Comparison of ENCODE assay signal across 8 cellular contexts in the genomic region with DNA sequence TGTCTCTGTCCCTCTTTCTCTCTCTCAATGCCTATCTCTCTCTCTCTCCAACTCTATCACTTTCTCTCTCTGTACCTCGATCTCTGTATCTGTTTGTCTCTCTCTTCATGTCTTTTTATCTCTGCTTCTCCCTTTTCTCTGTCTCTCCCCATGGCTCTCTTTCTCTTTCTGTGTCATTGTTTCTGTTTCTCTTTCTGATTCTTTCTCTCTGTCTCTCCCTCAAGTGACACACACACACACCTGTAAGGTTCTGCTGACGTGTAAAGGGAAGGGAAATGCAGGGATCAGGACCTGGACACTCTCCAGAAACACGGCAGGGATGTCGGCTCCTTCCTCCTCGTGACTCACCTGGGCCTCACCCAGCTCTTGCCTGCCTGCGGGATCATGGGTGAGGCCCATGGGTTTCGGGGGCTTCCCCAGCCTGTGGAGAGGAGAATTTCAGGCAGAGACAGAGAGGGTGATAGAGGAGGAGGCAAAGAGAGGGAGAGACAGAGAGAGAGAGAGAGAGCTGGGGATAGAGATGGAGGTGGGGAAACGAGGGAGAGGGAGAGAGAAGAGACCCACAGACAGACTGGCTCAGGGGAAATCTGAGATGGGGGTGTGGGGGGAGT. TPM values are rescaled to one million over a fixed set of nuclear protein-coding genes. Genes with fewer than 3 reads are reported as not detected.
DNase-seq lines count a peak whose midpoint lies in the region; ATAC-seq, FAIRE-seq and TF ChIP-seq lines count a peak whose summit lies in the region.

No MANE protein-coding gene starts in this region.

- FAIRE-seq in kidney (lab: Jason Lieb, UNC): no peak

- no peaks in the 10 kb centered on the region for H3K9me3 ChIP-seq in kidney (ENCODE audit: control insufficient read depth in 1 of 2, low read length in 2 of 2)

- ATAC-seq in GM21423 (IDR thresholded peaks at IDR 0.05; ENCODE audit: unreplicated experiment): peak; percentile 42
- no peak for ATAC-seq in HG03469 (IDR thresholded peaks at IDR 0.05; ENCODE audit: unreplicated experiment)
- no peak for ATAC-seq in HG03095 (IDR thresholded peaks at IDR 0.05; ENCODE audit: unreplicated experiment)

- peak overlapping the region; percentile 50 for H3K4me3 Mint-ChIP-seq in T-helper 1 cell treated with Interleukin-12 subunit alpha and Interleukin-12 subunit beta and Interleukin-4 antibody, amounts not matched to agents 30 μg/mL and 1 μg/mL, for 36 hours

- no peak for TF ChIP-seq CTCF in kidney (IDR thresholded peaks at IDR 0.05; ENCODE audit: borderline replicate concordance, extremely low read depth, insufficient read depth)

- DNase-seq in ACHN (peak; percentile 45), kidney (peak; percentile 89), germinal center (ENCODE audit: low spot score) (no peak), NCI-H510A (lab: John Stamatoyannopoulos, UW) (no peak)

- peaks cover 6% of the 10 kb centered on the region for H3K27me3 Mint-ChIP-seq in T-helper 1 cell treated with Interleukin-12 subunit alpha and Interleukin-12 subunit beta and Interleukin-4 antibody, amounts not matched to agents 30 μg/mL and 1 μg/mL, for 36 hours (ENCODE audit: low read depth)

- no peaks in the 10 kb centered on the region for H3K36me3 Mint-ChIP-seq in T-helper 1 cell treated with Interleukin-12 subunit alpha and Interleukin-12 subunit beta and Interleukin-4 antibody, amounts not matched to agents 30 μg/mL and 1 μg/mL, for 36 hours (ENCODE audit: low read depth)

- peak overlapping the region; percentile 84 for H3K27ac Mint-ChIP-seq in T-helper 1 cell treated with Interleukin-12 subunit alpha and Interleukin-12 subunit beta and Interleukin-4 antibody, amounts not matched to agents 30 μg/mL and 1 μg/mL, for 36 hours

- no peaks in the 10 kb centered on the region for H3K4me1 ChIP-seq in kidney (ENCODE audit: control insufficient read depth in 1 of 2, insufficient read depth in 1 of 2, low read depth in 1 of 2, low read length in 2 of 2)

- no peak overlapping the region for H3K9ac ChIP-seq in kidney (ENCODE audit: low read length in 2 of 2)

- in situ Hi-C loops in ACHN (cut with HindIII; ENCODE audit: low pct_ligation_motif_present, low pct_unique_long_range_greater_than_20kb, low sequenced_read_pairs): no loop called here

- no peak overlapping the region for H3K4me3 ChIP-seq in kidney (ENCODE audit: low read length in 2 of 2)

- H3K36me3 ChIP-seq in kidney (ENCODE audit: control insufficient read depth in 1 of 2, insufficient read depth in 2 of 2, low read length in 2 of 2): no peaks in the 10 kb centered on the region

- H3K27ac ChIP-seq in kidney (ENCODE audit: low read depth in 2 of 2, low read length in 2 of 2): no peak overlapping the region

- H3K4me1 Mint-ChIP-seq in T-helper 1 cell treated with Interleukin-12 subunit alpha and Interleukin-12 subunit beta and Interleukin-4 antibody, amounts not matched to agents 30 μg/mL and 1 μg/mL, for 36 hours (ENCODE audit: low read depth): peaks cover 13% of the 10 kb centered on the region

- H3K9me3 Mint-ChIP-seq in T-helper 1 cell treated with Interleukin-12 subunit alpha and Interleukin-12 subunit beta and Interleukin-4 antibody, amounts not matched to agents 30 μg/mL and 1 μg/mL, for 36 hours: no peaks in the 10 kb centered on the region

- intact Hi-C loops in kidney (cut with DNase I): no loop called here

RNA-seq across cellular contexts. Expression of a gene that starts 5.4 kb away (rescaled TPM):
- 17.0 TPM for total RNA-seq in kidney
- polyA plus RNA-seq in kidney (ENCODE audit: insufficient read depth, low read depth, low replicate concordance): 3.9 TPM

RNA-seq across cellular contexts. Expression of a gene that starts 35.7 kb away (rescaled TPM):
- total RNA-seq in kidney: 25.3 TPM
- polyA plus RNA-seq in kidney (ENCODE audit: insufficient read depth, low read depth, low replicate concordance): 47.0 TPM

RNA-seq across cellular contexts. Expression of a gene that starts 40.5 kb away (rescaled TPM):
- not detected for total RNA-seq in kidney
- not detected for polyA plus RNA-seq in kidney (ENCODE audit: insufficient read depth, low read depth, low replicate concordance)

RNA-seq across cellular contexts. Expression of a gene that starts 55.9 kb away (rescaled TPM):
- total RNA-seq in kidney: 44.3 TPM
- 95.4 TPM for polyA plus RNA-seq in kidney (ENCODE audit: insufficient read depth, low read depth, low replicate concordance)

Comparison
In these comparisons a context has a peak if more than half of its experiments do, and no peak if none do; other contexts are left out.
1. DNase-seq: peak in ACHN (single experiment) and kidney (single experiment); none in germinal center (single experiment) and NCI-H510A (single experiment).